ENCODE assay signal across 29 cellular contexts in the genomic region with DNA sequence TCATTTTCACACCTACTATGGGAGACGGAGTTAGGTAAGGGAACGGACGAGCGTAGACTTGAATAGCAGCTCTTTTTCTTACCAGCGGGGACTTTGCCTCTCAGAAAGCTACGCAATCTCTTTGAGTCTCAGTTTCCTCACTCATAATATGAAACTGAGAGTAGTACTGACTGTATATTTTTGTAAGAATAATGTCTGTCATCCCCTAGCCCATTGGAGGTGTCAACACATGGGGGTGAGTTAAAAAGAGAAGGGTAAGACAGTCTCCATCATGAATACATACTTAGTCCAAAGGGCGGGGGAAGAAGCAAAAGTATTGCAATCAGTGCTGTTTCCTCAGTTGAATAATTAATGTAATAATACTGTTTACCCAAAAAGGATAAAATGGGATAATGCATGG.
"Had no signal": no experiment of that assay in that cellular context is flagged by ENCODE, and none has a peak within 500 bp of the region (broad histone marks: within the 10 kb centered on the region; RNA-seq: fewer than 3 reads in every experiment).

No MANE protein-coding gene starts in this region.

- H3K9ac ChIP-seq: parathyroid adenoma had no signal

- H3K36me3 ChIP-seq: ovary, right lobe of liver, sigmoid colon, suprapubic skin, tibial artery, transverse colon, upper lobe of right lung, uterus had no signal

- H3K4me3 ChIP-seq: ovary, psoas muscle, right lobe of liver, sigmoid colon, suprapubic skin, testis, tibial artery, transverse colon, upper lobe of right lung, uterus had no signal

- H3K27ac Mint-ChIP-seq: naive thymus-derived CD4-positive, alpha-beta T cell; natural killer cell; nephron; progenitor cell of endocrine pancreas; stimulated activated effector memory CD8-positive, alpha-beta T cell treated with anti-CD3 and anti-CD28 coated beads, Interleukin-12 subunit alpha, Interleukin-12 subunit beta, amount 100 ng/mL, for 72 hours; stimulated activated naive B cell treated with anti-CD40 and anti-IgM and Interleukin-4, amounts not matched to agents 10 μg/mL and 1 μg/mL and 100 μg/mL, for 72 hours; stimulated activated naive CD8-positive, alpha-beta T cell treated with anti-CD3 and anti-CD28 coated beads, Interleukin-15, amount 100 ng/mL, for 72 hours; type B pancreatic cell had no signal

- H3K79me2 ChIP-seq: parathyroid adenoma had no signal

- H3K4me3 Mint-ChIP-seq: naive thymus-derived CD4-positive, alpha-beta T cell; natural killer cell; nephron; stimulated activated effector memory CD8-positive, alpha-beta T cell treated with anti-CD3 and anti-CD28 coated beads, Interleukin-12 subunit alpha, Interleukin-12 subunit beta, amount 100 ng/mL, for 72 hours; stimulated activated naive B cell treated with anti-CD40 and anti-IgM and Interleukin-4, amounts not matched to agents 10 μg/mL and 1 μg/mL and 100 μg/mL, for 72 hours; stimulated activated naive CD8-positive, alpha-beta T cell treated with anti-CD3 and anti-CD28 coated beads, Interleukin-15, amount 100 ng/mL, for 72 hours; type B pancreatic cell had no signal

- H3K9me3 ChIP-seq: ovary, psoas muscle, right lobe of liver, sigmoid colon, suprapubic skin, testis, tibial artery, transverse colon, upper lobe of right lung, uterus had no signal

- H3K4me1 Mint-ChIP-seq: naive thymus-derived CD4-positive, alpha-beta T cell; natural killer cell; nephron; stimulated activated effector memory CD8-positive, alpha-beta T cell treated with anti-CD3 and anti-CD28 coated beads, Interleukin-12 subunit alpha, Interleukin-12 subunit beta, amount 100 ng/mL, for 72 hours; stimulated activated naive B cell treated with anti-CD40 and anti-IgM and Interleukin-4, amounts not matched to agents 10 μg/mL and 1 μg/mL and 100 μg/mL, for 72 hours; stimulated activated naive CD8-positive, alpha-beta T cell treated with anti-CD3 and anti-CD28 coated beads, Interleukin-15, amount 100 ng/mL, for 72 hours had no signal

- H3K36me3 Mint-ChIP-seq: naive thymus-derived CD4-positive, alpha-beta T cell; natural killer cell; stimulated activated effector memory CD8-positive, alpha-beta T cell treated with anti-CD3 and anti-CD28 coated beads, Interleukin-12 subunit alpha, Interleukin-12 subunit beta, amount 100 ng/mL, for 72 hours; stimulated activated naive B cell treated with anti-CD40 and anti-IgM and Interleukin-4, amounts not matched to agents 10 μg/mL and 1 μg/mL and 100 μg/mL, for 72 hours; type B pancreatic cell had no signal

- ATAC-seq: naive thymus-derived CD4-positive, alpha-beta T cell; natural killer cell; psoas muscle; right cardiac atrium; right lobe of liver; stimulated activated effector memory CD8-positive, alpha-beta T cell treated with anti-CD3 and anti-CD28 coated beads, Interleukin-12 subunit alpha, Interleukin-12 subunit beta, amount 100 ng/mL, for 72 hours; stimulated activated naive B cell treated with anti-CD40 and anti-IgM and Interleukin-4, amounts not matched to agents 10 μg/mL and 1 μg/mL and 100 μg/mL, for 72 hours; stimulated activated naive CD8-positive, alpha-beta T cell treated with anti-CD3 and anti-CD28 coated beads, Interleukin-15, amount 100 ng/mL, for 72 hours; stimulated activated naive CD8-positive, alpha-beta T cell treated with anti-CD3 and anti-CD28 coated beads, Interleukin-15, Interleukin-2, amounts not matched to agents 100 U/mL and 50 U/mL, for 24 hours; upper lobe of right lung had no signal

- H3K4me1 ChIP-seq: parathyroid adenoma, psoas muscle, right lobe of liver, sigmoid colon, suprapubic skin, testis, tibial artery, transverse colon, upper lobe of right lung, uterus had no signal

- H2AFZ ChIP-seq: parathyroid adenoma had no signal

- DNase-seq: naive thymus-derived CD4-positive, alpha-beta T cell; natural killer cell; occipital lobe; ovary; posterior cingulate gyrus; psoas muscle; right cardiac atrium; right lobe of liver; sigmoid colon; small intestine; stimulated activated CD4-positive, alpha-beta T cell treated with anti-CD3 and anti-CD28 coated beads, Interleukin-15, amount 100 ng/mL, for 24 hours; stimulated activated CD4-positive, alpha-beta T cell treated with anti-CD3 and anti-CD28 coated beads, Interleukin-2, amount 100 ng/mL, for 24 hours; stimulated activated CD4-positive, alpha-beta T cell treated with anti-CD3 and anti-CD28 coated beads, Interleukin-2, amount 100 ng/mL, for 48 hours; stimulated activated CD4-positive, alpha-beta T cell treated with anti-CD3 and anti-CD28 coated beads, Interleukin-4, amount 100 ng/mL, for 24 hours; stimulated activated naive B cell treated with anti-CD40 and anti-IgM and Interleukin-4, amounts not matched to agents 10 μg/mL and 1 μg/mL and 100 μg/mL, for 72 hours; stimulated activated naive CD8-positive, alpha-beta T cell treated with anti-CD3 and anti-CD28 coated beads, Interleukin-15, amount 100 ng/mL, for 72 hours; stimulated activated naive CD8-positive, alpha-beta T cell treated with anti-CD3 and anti-CD28 coated beads, Interleukin-15, Interleukin-2, amounts not matched to agents 100 U/mL and 50 U/mL, for 24 hours; substantia nigra; testis; tibial artery; transverse colon; upper lobe of right lung; uterus had no signal

- H3K27ac ChIP-seq: ovary, parathyroid adenoma, psoas muscle, right lobe of liver, sigmoid colon, suprapubic skin, testis, tibial artery, transverse colon, upper lobe of right lung, uterus had no signal

- H3K27me3 ChIP-seq: ovary, right lobe of liver, sigmoid colon, suprapubic skin, testis, transverse colon, upper lobe of right lung, uterus had no signal

- H3K27me3 Mint-ChIP-seq: stimulated activated naive CD8-positive, alpha-beta T cell treated with anti-CD3 and anti-CD28 coated beads, Interleukin-15, amount 100 ng/mL, for 72 hours had no signal

- H3K9me3 Mint-ChIP-seq: natural killer cell; nephron; stimulated activated naive B cell treated with anti-CD40 and anti-IgM and Interleukin-4, amounts not matched to agents 10 μg/mL and 1 μg/mL and 100 μg/mL, for 72 hours; stimulated activated naive CD8-positive, alpha-beta T cell treated with anti-CD3 and anti-CD28 coated beads, Interleukin-15, amount 100 ng/mL, for 72 hours; type B pancreatic cell had no signal
